In the genomic region with DNA sequence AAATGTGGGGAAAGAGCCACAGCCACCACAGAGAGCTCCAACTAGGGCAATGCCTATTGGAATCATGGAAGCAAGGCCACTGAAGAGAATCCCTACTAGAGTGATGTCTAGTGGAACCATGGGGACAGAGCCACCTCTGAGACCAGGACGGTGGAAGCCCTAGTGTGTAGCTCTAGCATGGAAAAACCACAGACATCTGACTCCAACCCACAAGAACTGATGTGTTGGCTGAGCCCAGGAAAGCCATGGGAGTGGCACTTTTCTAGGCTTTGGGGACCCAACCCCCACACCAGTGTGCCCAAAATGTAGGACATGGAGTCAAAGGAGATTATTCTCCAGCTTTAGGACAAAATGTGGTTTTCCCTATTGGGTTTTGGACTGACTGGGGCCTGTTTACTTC, we compare ENCODE assay signal across 32 cellular contexts.
"Had no signal": no experiment of that assay in that cellular context is flagged by ENCODE, and none has a peak within 500 bp of the region (broad histone marks: within the 10 kb centered on the region; RNA-seq: fewer than 3 reads in every experiment).

No MANE protein-coding gene starts in this region.

- H3K27me3 ChIP-seq: adrenal gland, brain microvascular endothelial cell, breast epithelium had no signal

- H3K4me3 ChIP-seq: adrenal gland, body of pancreas, breast epithelium had no signal

- DNase-seq: activated B cell treated with CpG ODN at 0.5 μM for 24 hours; activated CD4-positive, alpha-beta memory T cell treated with anti-CD3 and anti-CD28 coated beads for 36 hours; activated CD4-positive, alpha-beta T cell treated with anti-CD3 and anti-CD28 coated beads for 4 hours; activated CD4-positive, alpha-beta T cell treated with anti-CD3 and anti-CD28 coated beads, Interleukin-2, amount 10 ng/mL, durations not matched to agents 24 days and 14 days; activated CD4-positive, alpha-beta T cell treated with anti-CD3 and anti-CD28 coated beads, Interleukin-2, amount 50 U/mL, for 1 hour; activated CD4-positive, alpha-beta T cell treated with anti-CD3 and anti-CD28 coated beads, Interleukin-2, amount 50 U/mL, for 4 hours; activated CD4-positive, CD25-positive, alpha-beta regulatory T cell treated with anti-CD3 and anti-CD28 coated beads, Interleukin-2, amount 50 U/mL, for 72 hours; activated CD8-positive, alpha-beta memory T cell treated with anti-CD3 and anti-CD28 coated beads, Interleukin-2, amount 50 U/mL, for 4 hours; activated CD8-positive, alpha-beta T cell treated with anti-CD3 and anti-CD28 coated beads for 36 hours; activated effector memory CD4-positive, alpha-beta T cell treated with anti-CD3 and anti-CD28 coated beads, Interleukin-2, amount 50 U/mL, for 16 hours; activated gamma-delta T cell treated with Interleukin-2 at 50 U/mL for 16 hours; activated naive CD4-positive, alpha-beta T cell; activated naive CD4-positive, alpha-beta T cell treated with anti-CD3 and anti-CD28 coated beads for 36 hours; activated naive CD4-positive, alpha-beta T cell treated with anti-CD3 and anti-CD28 coated beads, Interleukin-2, amount 50 U/mL, for 16 hours; activated naive CD8-positive, alpha-beta T cell treated with anti-CD3 and anti-CD28 coated beads for 36 hours; activated T-cell treated with anti-CD3 and anti-CD28 coated beads for 4 hours; activated T-cell treated with anti-CD3 and anti-CD28 coated beads, Interleukin-2, amount 50 U/mL, for 1 hour; activated T-cell treated with anti-CD3 and anti-CD28 coated beads, Interleukin-2, amount 50 U/mL, for 4 hours; activated T-cell treated with anti-CD3 and anti-CD28 coated beads, Interleukin-2, amount 50 U/mL, for 72 hours; adrenal gland; amniotic stem cell; aorta; body of pancreas; brain microvascular endothelial cell; central memory CD4-positive, alpha-beta T cell; T-helper 1 cell; T-helper 2 cell; T-helper 9 cell had no signal

- H3K27ac ChIP-seq: adrenal gland, body of pancreas, brain microvascular endothelial cell, breast epithelium, VCaP had no signal

- ATAC-seq: activated CD8-positive, alpha-beta T cell treated with anti-CD3 and anti-CD28 coated beads for 36 hours; activated naive CD4-positive, alpha-beta T cell treated with anti-CD3 and anti-CD28 coated beads, Interleukin-2, amount 50 U/mL, for 72 hours; activated T-cell treated with anti-CD3 and anti-CD28 coated beads, Interleukin-2, amount 50 U/mL, for 4 hours; activated T-cell treated with anti-CD3 and anti-CD28 coated beads, Interleukin-2, amount 50 U/mL, for 72 hours; activated T-helper 17 cell treated with anti-CD3 and anti-CD28 coated beads, Interleukin-2, amount 50 U/mL, for 72 hours; body of pancreas had no signal

- H3K36me3 ChIP-seq: adrenal gland, brain microvascular endothelial cell, breast epithelium had no signal

- H3K4me1 ChIP-seq: adrenal gland, breast epithelium had no signal

- H3K9me3 ChIP-seq: adrenal gland had no signal
